Comparison of ENCODE assay signal across 27 cellular contexts in genomic region chr19:21065336-21065735, GRCh38.
"Had no signal": no experiment of that assay in that cellular context is flagged by ENCODE, and none has a peak within 500 bp of the region (broad histone marks: within the 10 kb centered on the region; RNA-seq: fewer than 3 reads in every experiment).

No MANE protein-coding gene starts in this region.

- ATAC-seq: stimulated activated effector memory CD8-positive, alpha-beta T cell treated with anti-CD3 and anti-CD28 coated beads, Interleukin-12 subunit alpha, Interleukin-12 subunit beta, amount 100 ng/mL, for 72 hours; stimulated activated memory B cell treated with anti-CD40 and anti-IgM and Interleukin-4, amounts not matched to agents 10 μg/mL and 1 μg/mL and 100 μg/mL, for 72 hours; stimulated activated naive B cell treated with anti-CD40 and anti-IgM and Interleukin-4, amounts not matched to agents 10 μg/mL and 1 μg/mL and 100 μg/mL, for 72 hours; stimulated activated naive CD8-positive, alpha-beta T cell treated with anti-CD3 and anti-CD28 coated beads, Interleukin-15, amount 100 ng/mL, for 72 hours; stimulated activated naive CD8-positive, alpha-beta T cell treated with anti-CD3 and anti-CD28 coated beads, Interleukin-15, Interleukin-2, amounts not matched to agents 100 U/mL and 50 U/mL, for 24 hours; upper lobe of right lung had no signal

- H3K4me1 ChIP-seq: stomach, suprapubic skin, testis, thyroid gland, tibial artery, tibial nerve, transverse colon, upper lobe of left lung, upper lobe of right lung, uterus, vagina had no signal

- FAIRE-seq: urothelium cell line had no signal

- H3K9me3 ChIP-seq: testis, thyroid gland had no signal

- H3K27me3 ChIP-seq: stomach, suprapubic skin, testis, thyroid gland, tibial artery, tibial nerve, transverse colon, upper lobe of left lung, upper lobe of right lung, uterus, vagina had no signal

- H3K36me3 ChIP-seq: thyroid gland, uterus had no signal

- DNase-seq: stimulated activated CD4-positive, alpha-beta T cell treated with anti-CD3 and anti-CD28 coated beads, Interleukin-2, amount 100 ng/mL, for 48 hours; stimulated activated CD4-positive, alpha-beta T cell treated with anti-CD3 and anti-CD28 coated beads, Interleukin-4, amount 100 ng/mL, for 1 hour; stimulated activated CD4-positive, alpha-beta T cell treated with anti-CD3 and anti-CD28 coated beads, Interleukin-4, amount 100 ng/mL, for 24 hours; stimulated activated CD4-positive, alpha-beta T cell treated with anti-CD3 and anti-CD28 coated beads, Interleukin-4, amount 100 ng/mL, for 4 hours; stimulated activated CD8-positive, alpha-beta memory T cell treated with anti-CD3 and anti-CD28 coated beads, Interleukin-4, amount 100 ng/mL, for 48 hours; stimulated activated naive B cell treated with anti-CD40 and anti-IgM and Interleukin-4, amounts not matched to agents 10 μg/mL and 1 μg/mL and 100 μg/mL, for 72 hours; stimulated activated naive CD4-positive, alpha-beta T cell; stimulated activated naive CD4-positive, alpha-beta T cell treated with Interleukin-2 at 50 U/mL for 16 hours; stimulated activated naive CD8-positive, alpha-beta T cell treated with anti-CD3 and anti-CD28 coated beads, Interleukin-15, amount 100 ng/mL, for 72 hours; stimulated activated naive CD8-positive, alpha-beta T cell treated with anti-CD3 and anti-CD28 coated beads, Interleukin-15, Interleukin-2, amounts not matched to agents 100 U/mL and 50 U/mL, for 24 hours; stomach; substantia nigra; testis; thyroid gland; tibial artery; transverse colon; trophoblast cell; upper lobe of left lung; upper lobe of right lung; uterus had no signal

- H3K27ac ChIP-seq: stomach, suprapubic skin, testis, thoracic aorta, thyroid gland, tibial artery, tibial nerve, transverse colon, upper lobe of left lung, upper lobe of right lung, uterus, vagina had no signal

- H3K4me3 ChIP-seq: stomach, suprapubic skin, testis, thoracic aorta, thyroid gland, tibial artery, tibial nerve, transverse colon, upper lobe of left lung, upper lobe of right lung, uterus, vagina had no signal
